In the genomic region with DNA sequence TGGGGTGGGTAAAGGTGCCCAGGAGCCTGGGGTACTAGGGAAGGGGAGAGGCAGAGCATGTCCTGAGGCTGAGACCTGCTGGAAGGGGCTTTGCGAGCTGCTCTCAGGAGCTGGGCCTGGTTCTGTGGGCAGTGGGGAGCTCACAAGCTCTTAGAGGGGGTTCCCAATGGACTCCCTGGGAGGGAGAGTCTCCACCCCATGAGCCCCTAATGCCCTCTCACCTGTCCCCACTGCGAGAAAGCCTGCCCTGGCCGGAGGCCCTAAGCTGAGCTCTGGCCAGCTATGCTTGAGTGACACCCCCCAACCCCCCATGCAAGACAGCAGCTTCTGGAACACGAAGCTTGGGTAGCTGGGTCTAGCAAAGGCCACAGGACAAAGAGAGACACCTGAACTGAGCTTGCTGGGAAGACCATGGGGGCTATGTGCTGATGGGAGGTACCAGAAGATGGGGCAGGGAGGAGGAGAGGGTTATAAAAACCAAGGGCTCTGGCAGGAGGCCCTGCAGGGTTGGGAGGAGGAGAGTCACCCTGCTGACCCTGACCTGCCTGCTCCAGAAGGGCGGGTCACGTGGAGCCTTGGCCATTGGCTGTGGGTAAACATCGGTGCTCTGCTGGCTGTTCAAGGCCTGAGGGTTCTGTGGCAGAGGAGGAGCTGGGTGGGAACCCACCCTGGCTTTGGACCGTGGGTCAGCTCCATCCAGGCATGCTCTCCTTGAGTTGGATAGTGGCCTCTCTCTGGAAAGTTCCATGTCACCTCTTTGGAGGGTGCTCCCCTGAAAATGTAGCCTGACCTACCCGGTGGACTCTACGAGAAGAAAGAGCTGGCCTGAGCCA, we compare ENCODE assay signal across 1 cellular context.
TF ChIP-seq lines count a peak whose summit lies in the region.

No MANE protein-coding gene starts in this region.

TF ChIP-seq in K562, 482 proteins besides CTCF, POLR2A, EP300 and RAD21 (continued from another document and continues in another):
- TF ChIP-seq, protein P1, sequence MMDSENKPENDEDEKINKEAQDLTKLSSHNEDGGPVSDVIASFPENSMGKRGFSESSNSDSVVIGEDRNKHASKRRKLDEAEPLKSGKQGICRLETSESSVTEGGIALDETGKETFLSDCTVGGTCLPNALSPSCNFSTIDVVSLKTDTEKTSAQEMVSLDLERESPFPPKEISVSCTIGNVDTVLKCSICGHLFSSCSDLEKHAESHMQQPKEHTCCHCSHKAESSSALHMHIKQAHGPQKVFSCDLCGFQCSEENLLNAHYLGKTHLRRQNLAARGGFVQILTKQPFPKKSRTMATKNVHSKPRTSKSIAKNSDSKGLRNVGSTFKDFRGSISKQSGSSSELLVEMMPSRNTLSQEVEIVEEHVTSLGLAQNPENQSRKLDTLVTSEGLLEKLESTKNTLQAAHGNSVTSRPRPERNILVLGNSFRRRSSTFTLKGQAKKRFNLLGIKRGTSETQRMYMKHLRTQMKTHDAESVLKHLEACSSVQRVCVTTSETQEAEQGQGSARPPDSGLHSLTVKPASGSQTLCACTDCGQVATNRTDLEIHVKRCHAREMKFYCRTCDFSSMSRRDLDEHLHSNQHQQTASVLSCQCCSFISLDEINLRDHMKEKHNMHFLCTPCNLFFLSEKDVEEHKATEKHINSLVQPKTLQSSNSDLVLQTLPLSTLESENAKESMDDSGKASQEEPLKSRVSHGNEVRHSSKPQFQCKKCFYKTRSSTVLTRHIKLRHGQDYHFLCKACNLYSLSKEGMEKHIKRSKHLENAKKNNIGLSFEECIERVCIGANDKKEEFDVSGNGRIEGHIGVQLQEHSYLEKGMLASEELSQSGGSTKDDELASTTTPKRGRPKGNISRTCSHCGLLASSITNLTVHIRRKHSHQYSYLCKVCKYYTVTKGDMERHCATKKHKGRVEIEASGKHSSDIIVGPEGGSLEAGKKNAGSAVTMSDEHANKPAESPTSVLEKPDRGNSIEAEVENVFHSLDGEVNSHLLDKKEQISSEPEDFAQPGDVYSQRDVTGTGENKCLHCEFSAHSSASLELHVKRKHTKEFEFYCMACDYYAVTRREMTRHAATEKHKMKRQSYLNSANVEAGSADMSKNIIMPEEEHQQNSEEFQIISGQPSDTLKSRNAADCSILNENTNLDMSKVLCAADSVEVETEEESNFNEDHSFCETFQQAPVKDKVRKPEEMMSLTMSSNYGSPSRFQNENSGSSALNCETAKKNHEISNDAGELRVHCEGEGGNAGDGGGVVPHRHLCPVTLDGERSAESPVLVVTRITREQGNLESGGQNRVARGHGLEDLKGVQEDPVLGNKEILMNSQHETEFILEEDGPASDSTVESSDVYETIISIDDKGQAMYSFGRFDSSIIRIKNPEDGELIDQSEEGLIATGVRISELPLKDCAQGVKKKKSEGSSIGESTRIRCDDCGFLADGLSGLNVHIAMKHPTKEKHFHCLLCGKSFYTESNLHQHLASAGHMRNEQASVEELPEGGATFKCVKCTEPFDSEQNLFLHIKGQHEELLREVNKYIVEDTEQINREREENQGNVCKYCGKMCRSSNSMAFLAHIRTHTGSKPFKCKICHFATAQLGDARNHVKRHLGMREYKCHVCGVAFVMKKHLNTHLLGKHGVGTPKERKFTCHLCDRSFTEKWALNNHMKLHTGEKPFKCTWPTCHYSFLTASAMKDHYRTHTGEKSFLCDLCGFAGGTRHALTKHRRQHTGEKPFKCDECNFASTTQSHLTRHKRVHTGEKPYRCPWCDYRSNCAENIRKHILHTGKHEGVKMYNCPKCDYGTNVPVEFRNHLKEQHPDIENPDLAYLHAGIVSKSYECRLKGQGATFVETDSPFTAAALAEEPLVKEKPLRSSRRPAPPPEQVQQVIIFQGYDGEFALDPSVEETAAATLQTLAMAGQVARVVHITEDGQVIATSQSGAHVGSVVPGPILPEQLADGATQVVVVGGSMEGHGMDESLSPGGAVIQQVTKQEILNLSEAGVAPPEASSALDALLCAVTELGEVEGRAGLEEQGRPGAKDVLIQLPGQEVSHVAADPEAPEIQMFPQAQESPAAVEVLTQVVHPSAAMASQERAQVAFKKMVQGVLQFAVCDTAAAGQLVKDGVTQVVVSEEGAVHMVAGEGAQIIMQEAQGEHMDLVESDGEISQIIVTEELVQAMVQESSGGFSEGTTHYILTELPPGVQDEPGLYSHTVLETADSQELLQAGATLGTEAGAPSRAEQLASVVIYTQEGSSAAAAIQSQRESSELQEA (IDR thresholded peaks at IDR 0.05; ENCODE audit: low read depth): no peak
- TF ChIP-seq L3MBTL2 (IDR thresholded peaks at IDR 0.05): peak; percentile 65; the same call in 1 of the 2 replicates
- TF ChIP-seq, protein P2, sequence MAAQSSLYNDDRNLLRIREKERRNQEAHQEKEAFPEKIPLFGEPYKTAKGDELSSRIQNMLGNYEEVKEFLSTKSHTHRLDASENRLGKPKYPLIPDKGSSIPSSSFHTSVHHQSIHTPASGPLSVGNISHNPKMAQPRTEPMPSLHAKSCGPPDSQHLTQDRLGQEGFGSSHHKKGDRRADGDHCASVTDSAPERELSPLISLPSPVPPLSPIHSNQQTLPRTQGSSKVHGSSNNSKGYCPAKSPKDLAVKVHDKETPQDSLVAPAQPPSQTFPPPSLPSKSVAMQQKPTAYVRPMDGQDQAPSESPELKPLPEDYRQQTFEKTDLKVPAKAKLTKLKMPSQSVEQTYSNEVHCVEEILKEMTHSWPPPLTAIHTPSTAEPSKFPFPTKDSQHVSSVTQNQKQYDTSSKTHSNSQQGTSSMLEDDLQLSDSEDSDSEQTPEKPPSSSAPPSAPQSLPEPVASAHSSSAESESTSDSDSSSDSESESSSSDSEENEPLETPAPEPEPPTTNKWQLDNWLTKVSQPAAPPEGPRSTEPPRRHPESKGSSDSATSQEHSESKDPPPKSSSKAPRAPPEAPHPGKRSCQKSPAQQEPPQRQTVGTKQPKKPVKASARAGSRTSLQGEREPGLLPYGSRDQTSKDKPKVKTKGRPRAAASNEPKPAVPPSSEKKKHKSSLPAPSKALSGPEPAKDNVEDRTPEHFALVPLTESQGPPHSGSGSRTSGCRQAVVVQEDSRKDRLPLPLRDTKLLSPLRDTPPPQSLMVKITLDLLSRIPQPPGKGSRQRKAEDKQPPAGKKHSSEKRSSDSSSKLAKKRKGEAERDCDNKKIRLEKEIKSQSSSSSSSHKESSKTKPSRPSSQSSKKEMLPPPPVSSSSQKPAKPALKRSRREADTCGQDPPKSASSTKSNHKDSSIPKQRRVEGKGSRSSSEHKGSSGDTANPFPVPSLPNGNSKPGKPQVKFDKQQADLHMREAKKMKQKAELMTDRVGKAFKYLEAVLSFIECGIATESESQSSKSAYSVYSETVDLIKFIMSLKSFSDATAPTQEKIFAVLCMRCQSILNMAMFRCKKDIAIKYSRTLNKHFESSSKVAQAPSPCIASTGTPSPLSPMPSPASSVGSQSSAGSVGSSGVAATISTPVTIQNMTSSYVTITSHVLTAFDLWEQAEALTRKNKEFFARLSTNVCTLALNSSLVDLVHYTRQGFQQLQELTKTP (IDR thresholded peaks at IDR 0.05; ENCODE audit: low read depth in 1 of 2, partially characterized antibody in 2 of 2): no peak
- TF ChIP-seq ATF7 (IDR thresholded peaks at IDR 0.05): 0 out of 2 replicates have a peak, but pooled peaks have one; percentile 35
- no peak for TF ChIP-seq RFX7 (CRISPR knock-in tag; IDR thresholded peaks at IDR 0.05)
- TF ChIP-seq, protein P3, sequence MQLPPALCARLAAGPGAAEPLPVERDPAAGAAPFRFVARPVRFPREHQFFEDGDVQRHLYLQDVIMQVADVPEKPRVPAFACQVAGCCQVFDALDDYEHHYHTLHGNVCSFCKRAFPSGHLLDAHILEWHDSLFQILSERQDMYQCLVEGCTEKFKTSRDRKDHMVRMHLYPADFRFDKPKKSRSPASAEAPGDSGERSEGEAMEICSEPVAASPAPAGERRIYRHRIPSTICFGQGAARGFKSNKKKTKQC (CRISPR knock-in tag; IDR thresholded peaks at IDR 0.05): no peak
- TF ChIP-seq, protein P4, sequence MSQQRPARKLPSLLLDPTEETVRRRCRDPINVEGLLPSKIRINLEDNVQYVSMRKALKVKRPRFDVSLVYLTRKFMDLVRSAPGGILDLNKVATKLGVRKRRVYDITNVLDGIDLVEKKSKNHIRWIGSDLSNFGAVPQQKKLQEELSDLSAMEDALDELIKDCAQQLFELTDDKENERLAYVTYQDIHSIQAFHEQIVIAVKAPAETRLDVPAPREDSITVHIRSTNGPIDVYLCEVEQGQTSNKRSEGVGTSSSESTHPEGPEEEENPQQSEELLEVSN (IDR thresholded peaks at IDR 0.05; ENCODE audit: borderline replicate concordance in 1 of 2, extremely low read depth in 1 of 2, insufficient read depth in 1 of 2, insufficient read length in 1 of 2, low read depth in 1 of 2, low read length in 1 of 2, poor library complexity in 1 of 2, severe bottlenecking in 1 of 2): peak; percentile 20 to 42
- TF ChIP-seq, protein P5, sequence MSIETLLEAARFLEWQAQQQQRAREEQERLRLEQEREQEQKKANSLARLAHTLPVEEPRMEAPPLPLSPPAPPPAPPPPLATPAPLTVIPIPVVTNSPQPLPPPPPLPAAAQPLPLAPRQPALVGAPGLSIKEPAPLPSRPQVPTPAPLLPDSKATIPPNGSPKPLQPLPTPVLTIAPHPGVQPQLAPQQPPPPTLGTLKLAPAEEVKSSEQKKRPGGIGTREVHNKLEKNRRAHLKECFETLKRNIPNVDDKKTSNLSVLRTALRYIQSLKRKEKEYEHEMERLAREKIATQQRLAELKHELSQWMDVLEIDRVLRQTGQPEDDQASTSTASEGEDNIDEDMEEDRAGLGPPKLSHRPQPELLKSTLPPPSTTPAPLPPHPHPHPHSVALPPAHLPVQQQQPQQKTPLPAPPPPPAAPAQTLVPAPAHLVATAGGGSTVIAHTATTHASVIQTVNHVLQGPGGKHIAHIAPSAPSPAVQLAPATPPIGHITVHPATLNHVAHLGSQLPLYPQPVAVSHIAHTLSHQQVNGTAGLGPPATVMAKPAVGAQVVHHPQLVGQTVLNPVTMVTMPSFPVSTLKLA (conservative IDR thresholded peaks at IDR 0.05): peak in 1 of 2 experiments; percentile 40; a peak in 1 of 4 replicates
- TF ChIP-seq NR2C1 (IDR thresholded peaks at IDR 0.05): 0 out of 2 replicates have a peak, but pooled peaks have one; percentile 27
- peak; percentile 53; the same call in 1 of the 2 replicates for TF ChIP-seq NR2C1 (tag; IDR thresholded peaks at IDR 0.05)
- no peak for TF ChIP-seq JUND (IDR thresholded peaks at IDR 0.05; ENCODE audit: borderline replicate concordance, low read depth, low read length)
- TF ChIP-seq JUND (tag; IDR thresholded peaks at IDR 0.05; ENCODE audit: borderline replicate concordance, low read depth, low read length): peak; percentile 34; the same call in 1 of the 3 replicates
- TF ChIP-seq TAF1 (IDR thresholded peaks at IDR 0.05; ENCODE audit: control insufficient read depth, extremely low read depth, insufficient read depth, low read length, severe bottlenecking): no peak
- TF ChIP-seq ZKSCAN3 (CRISPR knock-in tag; IDR thresholded peaks at IDR 0.05): no peak
- no peak for TF ChIP-seq EZH2 (IDR thresholded peaks at IDR 0.05; ENCODE audit: borderline replicate concordance, low read depth, low read length)
- no peak for TF ChIP-seq MCM5 (IDR thresholded peaks at IDR 0.05; ENCODE audit: low read depth)
- no peak for TF ChIP-seq NCOR1 (IDR thresholded peaks at IDR 0.05)
- peak; percentile 79 for TF ChIP-seq BHLHE40 (IDR thresholded peaks at IDR 0.05; ENCODE audit: low read length)
- no peak for TF ChIP-seq STAG1 (CRISPR knock-in tag; IDR thresholded peaks at IDR 0.05; ENCODE audit: borderline replicate concordance)
- TF ChIP-seq, protein P6, sequence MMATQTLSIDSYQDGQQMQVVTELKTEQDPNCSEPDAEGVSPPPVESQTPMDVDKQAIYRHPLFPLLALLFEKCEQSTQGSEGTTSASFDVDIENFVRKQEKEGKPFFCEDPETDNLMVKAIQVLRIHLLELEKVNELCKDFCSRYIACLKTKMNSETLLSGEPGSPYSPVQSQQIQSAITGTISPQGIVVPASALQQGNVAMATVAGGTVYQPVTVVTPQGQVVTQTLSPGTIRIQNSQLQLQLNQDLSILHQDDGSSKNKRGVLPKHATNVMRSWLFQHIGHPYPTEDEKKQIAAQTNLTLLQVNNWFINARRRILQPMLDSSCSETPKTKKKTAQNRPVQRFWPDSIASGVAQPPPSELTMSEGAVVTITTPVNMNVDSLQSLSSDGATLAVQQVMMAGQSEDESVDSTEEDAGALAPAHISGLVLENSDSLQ (IDR thresholded peaks at IDR 0.05): peak; percentile 54
- TF ChIP-seq WHSC1 (IDR thresholded peaks at IDR 0.05; ENCODE audit: low read length): no peak
